Comparison of ENCODE assay signal across 21 cellular contexts in genomic region chr17:80625627-80626026, GRCh38.
"Had no signal": no experiment of that assay in that cellular context is flagged by ENCODE, and none has a peak within 500 bp of the region (broad histone marks: within the 10 kb centered on the region; RNA-seq: fewer than 3 reads in every experiment).

No MANE protein-coding gene starts in this region.

- FAIRE-seq: keratinocyte had no signal

- H3K9me3 Mint-ChIP-seq: activated CD4-positive, alpha-beta memory T cell treated with anti-CD3 and anti-CD28 coated beads, Interleukin-2, amount 10 ng/mL, durations not matched to agents 7 days and 5 days; activated naive CD4-positive, alpha-beta T cell treated with anti-CD3 and anti-CD28 coated beads for 36 hours; activated naive CD8-positive, alpha-beta T cell treated with anti-CD3 and anti-CD28 coated beads, Interleukin-2, amount 10 ng/mL, durations not matched to agents 7 days and 5 days; activated T-cell treated with anti-CD3 and anti-CD28 coated beads, Interleukin-2, amount 50 U/mL, for 72 hours; naive thymus-derived CD8-positive, alpha-beta T cell; neural progenitor cell; stimulated activated memory B cell treated with anti-CD40 and anti-IgM and Interleukin-4, amounts not matched to agents 10 μg/mL and 1 μg/mL and 100 μg/mL, for 72 hours had no signal

- H3K9me3 ChIP-seq: heart right ventricle, left lung, transverse colon, vagina had no signal

- H3K9ac ChIP-seq: neural progenitor cell had no signal

- H3K27me3 Mint-ChIP-seq: activated CD4-positive, alpha-beta memory T cell treated with anti-CD3 and anti-CD28 coated beads, Interleukin-2, amount 10 ng/mL, durations not matched to agents 7 days and 5 days; activated naive CD8-positive, alpha-beta T cell treated with anti-CD3 and anti-CD28 coated beads, Interleukin-2, amount 10 ng/mL, durations not matched to agents 7 days and 5 days; naive thymus-derived CD8-positive, alpha-beta T cell; stimulated activated memory B cell treated with anti-CD40 and anti-IgM and Interleukin-4, amounts not matched to agents 10 μg/mL and 1 μg/mL and 100 μg/mL, for 72 hours had no signal

- H3K4me1 ChIP-seq: left lung, transverse colon, vagina had no signal

- DNase-seq: activated CD4-positive, alpha-beta memory T cell treated with anti-CD3 and anti-CD28 coated beads, Interleukin-2, amount 10 ng/mL, durations not matched to agents 7 days and 5 days; activated CD4-positive, alpha-beta T cell treated with anti-CD3 and anti-CD28 coated beads for 48 hours; activated effector memory CD4-positive, alpha-beta T cell treated with Interleukin-2 at 50 U/mL for 16 hours; activated naive CD4-positive, alpha-beta T cell treated with anti-CD3 and anti-CD28 coated beads for 36 hours; activated naive CD8-positive, alpha-beta T cell treated with anti-CD3 and anti-CD28 coated beads, Interleukin-2, amount 10 ng/mL, durations not matched to agents 7 days and 5 days; activated T-cell treated with anti-CD3 and anti-CD28 coated beads, Interleukin-2, amount 50 U/mL, for 72 hours; amygdala; cortex of kidney; heart right ventricle; left lung; naive thymus-derived CD8-positive, alpha-beta T cell; posterior cingulate gyrus; stimulated activated CD4-positive, alpha-beta T cell treated with anti-CD3 and anti-CD28 coated beads, Interleukin-15, amount 100 ng/mL, for 24 hours; transverse colon had no signal

- H3K4me2 ChIP-seq: neural progenitor cell, smooth muscle cell had no signal

- H3K4me3 ChIP-seq: heart right ventricle, left lung, lung, neural progenitor cell, smooth muscle cell, transverse colon, vagina had no signal

- H3K27me3 ChIP-seq: heart right ventricle, left lung, transverse colon, vagina had no signal

- H2AFZ ChIP-seq: neural progenitor cell had no signal

- H3K4me3 Mint-ChIP-seq: activated CD4-positive, alpha-beta memory T cell treated with anti-CD3 and anti-CD28 coated beads, Interleukin-2, amount 10 ng/mL, durations not matched to agents 7 days and 5 days; activated naive CD4-positive, alpha-beta T cell treated with anti-CD3 and anti-CD28 coated beads for 36 hours; activated naive CD8-positive, alpha-beta T cell treated with anti-CD3 and anti-CD28 coated beads, Interleukin-2, amount 10 ng/mL, durations not matched to agents 7 days and 5 days; activated T-cell treated with anti-CD3 and anti-CD28 coated beads, Interleukin-2, amount 50 U/mL, for 72 hours; naive thymus-derived CD8-positive, alpha-beta T cell; neural progenitor cell; stimulated activated memory B cell treated with anti-CD40 and anti-IgM and Interleukin-4, amounts not matched to agents 10 μg/mL and 1 μg/mL and 100 μg/mL, for 72 hours had no signal

- ATAC-seq: activated T-cell treated with anti-CD3 and anti-CD28 coated beads, Interleukin-2, amount 50 U/mL, for 72 hours; heart right ventricle; left lung; naive thymus-derived CD8-positive, alpha-beta T cell; sciatic nerve; stimulated activated memory B cell treated with anti-CD40 and anti-IgM and Interleukin-4, amounts not matched to agents 10 μg/mL and 1 μg/mL and 100 μg/mL, for 72 hours had no signal

- H3K27ac Mint-ChIP-seq: activated CD4-positive, alpha-beta memory T cell treated with anti-CD3 and anti-CD28 coated beads, Interleukin-2, amount 10 ng/mL, durations not matched to agents 7 days and 5 days; activated naive CD4-positive, alpha-beta T cell treated with anti-CD3 and anti-CD28 coated beads for 36 hours; activated naive CD8-positive, alpha-beta T cell treated with anti-CD3 and anti-CD28 coated beads, Interleukin-2, amount 10 ng/mL, durations not matched to agents 7 days and 5 days; activated T-cell treated with anti-CD3 and anti-CD28 coated beads, Interleukin-2, amount 50 U/mL, for 72 hours; neural progenitor cell; stimulated activated memory B cell treated with anti-CD40 and anti-IgM and Interleukin-4, amounts not matched to agents 10 μg/mL and 1 μg/mL and 100 μg/mL, for 72 hours had no signal

- H3K27ac ChIP-seq: heart right ventricle, left lung, neural progenitor cell, transverse colon, vagina had no signal

- H3K36me3 ChIP-seq: neural progenitor cell, transverse colon, vagina had no signal
